ENCODE assay signal across 21 cellular contexts in the genomic region with DNA sequence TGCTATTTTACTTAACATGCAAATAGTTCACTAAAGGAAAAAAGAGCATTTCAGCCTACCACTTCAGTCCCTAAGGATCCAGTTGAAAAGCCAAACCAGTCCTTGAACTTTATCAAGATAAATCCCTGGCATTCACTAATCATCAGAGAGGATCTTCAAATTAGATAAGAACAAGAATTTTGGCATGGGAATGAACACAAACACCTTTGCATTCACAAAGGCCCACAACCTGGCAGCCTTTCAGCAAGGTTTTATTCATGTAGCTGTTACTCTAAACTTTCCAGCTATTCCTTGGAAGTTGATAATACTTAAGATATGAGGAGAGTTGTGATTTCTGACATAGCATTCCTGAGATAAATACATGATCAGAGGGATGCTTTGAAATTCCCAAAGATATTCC.
"Had no signal": no experiment of that assay in that cellular context is flagged by ENCODE, and none has a peak within 500 bp of the region (broad histone marks: within the 10 kb centered on the region; RNA-seq: fewer than 3 reads in every experiment).

No MANE protein-coding gene starts in this region.

- H3K4me2 ChIP-seq: hepatocyte had no signal

- ATAC-seq: activated CD4-positive, alpha-beta T cell treated with anti-CD3 and anti-CD28 coated beads for 36 hours; activated CD8-positive, alpha-beta memory T cell treated with anti-CD3 and anti-CD28 coated beads, Interleukin-2, amount 10 ng/mL, durations not matched to agents 7 days and 5 days; activated CD8-positive, alpha-beta T cell treated with anti-CD3 and anti-CD28 coated beads, Interleukin-2, amount 10 ng/mL, durations not matched to agents 7 days and 5 days; gastrocnemius medialis; naive thymus-derived CD8-positive, alpha-beta T cell; right lobe of liver had no signal

- H3K4me1 ChIP-seq: ascending aorta, esophagus squamous epithelium, gastrocnemius medialis, right lobe of liver, uterus had no signal

- H3K27me3 ChIP-seq: ascending aorta, esophagus squamous epithelium, gastrocnemius medialis, hepatocyte, right lobe of liver, transverse colon, uterus had no signal

- H2AFZ ChIP-seq: hepatocyte had no signal

- H3K4me3 ChIP-seq: ascending aorta, esophagus squamous epithelium, gastrocnemius medialis, hepatocyte, left ventricle myocardium inferior, right lobe of liver, transverse colon, uterus had no signal

- H3K27ac ChIP-seq: ascending aorta, epithelial cell of prostate, esophagus squamous epithelium, gastrocnemius medialis, hepatocyte, left ventricle myocardium inferior, right lobe of liver, transverse colon, uterus had no signal

- H3K36me3 ChIP-seq: gastrocnemius medialis, right lobe of liver, transverse colon, uterus had no signal

- DNase-seq: activated B cell treated with CpG ODN at 0.5 μM for 24 hours; activated CD4-positive, alpha-beta T cell treated with anti-CD3 and anti-CD28 coated beads for 36 hours; activated CD8-positive, alpha-beta memory T cell treated with anti-CD3 and anti-CD28 coated beads, Interleukin-2, amount 10 ng/mL, durations not matched to agents 7 days and 5 days; activated CD8-positive, alpha-beta T cell treated with anti-CD3 and anti-CD28 coated beads, Interleukin-2, amount 10 ng/mL, durations not matched to agents 7 days and 5 days; activated T-cell treated with anti-CD3 and anti-CD28 coated beads, Interleukin-2, amount 50 U/mL, for 48 hours; caudate nucleus; esophagus squamous epithelium; gastrocnemius medialis; islet precursor cell; left ventricle myocardium inferior; naive thymus-derived CD8-positive, alpha-beta T cell; occipital lobe; right lobe of liver; stimulated activated CD4-positive, alpha-beta T cell treated with anti-CD3 and anti-CD28 coated beads, Interleukin-2, amount 100 ng/mL, for 48 hours; stimulated activated naive CD4-positive, alpha-beta T cell treated with Interleukin-2 at 50 U/mL for 16 hours; T-helper 1 cell; transverse colon; uterus had no signal

- H3K9me3 ChIP-seq: ascending aorta, esophagus squamous epithelium, gastrocnemius medialis, left ventricle myocardium inferior, right lobe of liver, transverse colon, uterus had no signal
